10 cellular contexts compared by ENCODE assay signal in the genomic region with DNA sequence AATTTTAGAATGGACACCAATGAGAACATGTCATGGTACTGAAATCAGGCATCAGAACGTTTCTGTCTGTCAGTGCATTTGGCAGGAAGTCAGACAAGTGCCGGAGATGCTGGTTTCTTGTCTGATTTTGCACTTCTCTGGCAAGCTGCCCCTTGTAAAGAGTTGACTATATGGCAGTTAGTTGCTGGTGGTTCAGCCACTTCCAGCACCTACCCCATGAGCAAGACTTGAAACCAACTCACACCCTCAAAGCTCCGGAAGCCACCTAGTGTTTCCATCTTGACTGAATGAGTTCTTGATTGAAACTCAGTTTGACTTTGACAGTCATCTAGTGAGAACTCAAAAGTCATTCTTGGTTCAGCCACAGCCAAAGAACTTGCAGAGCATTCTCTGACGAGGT.
DNase-seq lines count a peak whose midpoint lies in the region; ATAC-seq lines count a peak whose summit lies in the region.
"Had no signal": no experiment of that assay in that cellular context is flagged by ENCODE, and none has a peak within 500 bp of the region (broad histone marks: within the 10 kb centered on the region; RNA-seq: fewer than 3 reads in every experiment).

No MANE protein-coding gene starts in this region.

- H3K4me1 Mint-ChIP-seq in activated naive CD8-positive, alpha-beta T cell treated with anti-CD3 and anti-CD28 coated beads, Interleukin-2, amount 50 U/mL, for 24 hours: peaks cover 21% of the 10 kb centered on the region

- H3K27me3 Mint-ChIP-seq in activated naive CD8-positive, alpha-beta T cell treated with anti-CD3 and anti-CD28 coated beads, Interleukin-2, amount 50 U/mL, for 24 hours: no peaks in the 10 kb centered on the region

- no peak overlapping the region for H3K4me3 Mint-ChIP-seq in activated naive CD8-positive, alpha-beta T cell treated with anti-CD3 and anti-CD28 coated beads, Interleukin-2, amount 50 U/mL, for 24 hours

- no peaks in the 10 kb centered on the region for H3K9me3 Mint-ChIP-seq in activated naive CD8-positive, alpha-beta T cell treated with anti-CD3 and anti-CD28 coated beads, Interleukin-2, amount 50 U/mL, for 24 hours

- peak overlapping the region; percentile 57 for H3K27ac Mint-ChIP-seq in activated naive CD8-positive, alpha-beta T cell treated with anti-CD3 and anti-CD28 coated beads, Interleukin-2, amount 50 U/mL, for 24 hours

- DNase-seq in activated CD4-positive, alpha-beta T cell treated with anti-CD3 and anti-CD28 coated beads, Interleukin-2, amount 50 U/mL, for 48 hours: peak; percentile 55 to 70
- DNase-seq in activated naive CD8-positive, alpha-beta T cell treated with anti-CD3 and anti-CD28 coated beads, Interleukin-2, amount 50 U/mL, for 24 hours: peak; percentile 43
- DNase-seq in stimulated activated CD8-positive, alpha-beta memory T cell treated with anti-CD3 and anti-CD28 coated beads, Interleukin-15, amount 100 ng/mL, for 48 hours (ENCODE audit: low read depth in 2 of 2): peak; percentile 55 to 60
- DNase-seq in GM19238 (ENCODE audit: insufficient read length, low spot score): no peak
- DNase-seq in hepatic stellate cell (ENCODE audit: low spot score): no peak
- DNase-seq in cerebellum (ENCODE audit: low spot score): no peak
- DNase-seq: NCI-H1417 treated with DMSO at 0.1 percent for 48 hours, uterus had no signal

- no peaks in the 10 kb centered on the region for H3K36me3 Mint-ChIP-seq in activated naive CD8-positive, alpha-beta T cell treated with anti-CD3 and anti-CD28 coated beads, Interleukin-2, amount 50 U/mL, for 24 hours (ENCODE audit: low read depth)

- peak; percentile 58 for ATAC-seq in GM21515 (IDR thresholded peaks at IDR 0.05; ENCODE audit: unreplicated experiment)
- ATAC-seq in activated naive CD8-positive, alpha-beta T cell treated with anti-CD3 and anti-CD28 coated beads, Interleukin-2, amount 50 U/mL, for 24 hours: peak; percentile 98
- no peak for ATAC-seq in HG02973 (IDR thresholded peaks at IDR 0.05; ENCODE audit: unreplicated experiment)

Comparison
In these comparisons a context has a peak if more than half of its experiments do, and no peak if none do; other contexts are left out.
1. DNase-seq: peak in activated CD4-positive, alpha-beta T cell treated with anti-CD3 and anti-CD28 coated beads, Interleukin-2, amount 50 U/mL, for 48 hours (2 of 2), activated naive CD8-positive, alpha-beta T cell treated with anti-CD3 and anti-CD28 coated beads, Interleukin-2, amount 50 U/mL, for 24 hours (single experiment) and stimulated activated CD8-positive, alpha-beta memory T cell treated with anti-CD3 and anti-CD28 coated beads, Interleukin-15, amount 100 ng/mL, for 48 hours (2 of 2); none in GM19238 (single experiment), hepatic stellate cell (single experiment) and cerebellum (single experiment).